In genomic region chr5:121967187-121967586, GRCh38 we compare ENCODE assay signal across 14 cellular contexts. TPM values are rescaled to one million over a fixed set of nuclear protein-coding genes. Genes with fewer than 3 reads are reported as not detected.
DNase-seq lines count a peak whose midpoint lies in the region; ATAC-seq, FAIRE-seq and TF ChIP-seq lines count a peak whose summit lies in the region.
"Had no signal": no experiment of that assay in that cellular context is flagged by ENCODE, and none has a peak within 500 bp of the region (broad histone marks: within the 10 kb centered on the region; RNA-seq: fewer than 3 reads in every experiment).

No MANE protein-coding gene starts in this region.

- H2AFZ ChIP-seq in astrocyte (ENCODE audit: low read depth, low read length): no peak overlapping the region

- intact Hi-C loops in A673 (cut with micrococcal nuclease; ENCODE audit: unreplicated experiment) (loop anchor here (1.0 to 10.0 kb wide), 3 partner anchors 134 to 438 kb away; no protein-coding TSS in a partner anchor), gastrocnemius medialis (cut with DNase I; ENCODE audit: low total_unique reads) (loop anchor here (5.0 kb wide), 1 partner anchor 110 kb away; the partner anchor contains the start of gene LOX)

- H3K27me3 ChIP-seq in A673 (replicated peaks; ENCODE audit: insufficient read depth, low read depth, low read length, poor library complexity) (no peaks in the 10 kb centered on the region), astrocyte (ENCODE audit: insufficient read depth, low read length) (no peaks in the 10 kb centered on the region), gastrocnemius medialis (no peaks in the 10 kb centered on the region)
- H3K27me3 ChIP-seq: left lung, stomach had no signal

- H3K9me3 Mint-ChIP-seq in astrocyte (ENCODE audit: unreplicated experiment): peaks cover 1% of the 10 kb centered on the region

- peak; percentile 38 for DNase-seq in A673 (ENCODE audit: low spot score)
- peak; percentile 56 for DNase-seq in HCEC 1CT
- no peak for DNase-seq in astrocyte (ENCODE audit: low read depth)
- DNase-seq in gastrocnemius medialis: no peak
- DNase-seq: activated CD4-positive, alpha-beta memory T cell treated with anti-CD3 and anti-CD28 coated beads for 36 hours; Calu3; cerebellar nuclear complex; stomach had no signal

- TF ChIP-seq CTCF in A673 (conservative IDR thresholded peaks at IDR 0.05; ENCODE audit: low read depth, low read length): peak; percentile 59
- peak; percentile 32 for TF ChIP-seq CTCF in astrocyte (IDR thresholded peaks at IDR 0.05; ENCODE audit: insufficient read depth, low read depth, low read length)
- no peak for TF ChIP-seq CTCF in gastrocnemius medialis (IDR thresholded peaks at IDR 0.05 in 4 of 5, conservative IDR thresholded peaks at IDR 0.05 in 1 of 5)

- no peak overlapping the region for H3K4me3 ChIP-seq in A673 (ENCODE audit: low read depth, low read length, poor library complexity, severe bottlenecking)
- no peak overlapping the region for H3K4me3 ChIP-seq in astrocyte (ENCODE audit: insufficient read depth, low read depth, low read length)
- no peak overlapping the region for H3K4me3 ChIP-seq in gastrocnemius medialis
- H3K4me3 ChIP-seq: left lung, skin epidermis, stomach had no signal

- H3K27ac ChIP-seq in A673 (ENCODE audit: low read depth, low read length, poor library complexity, severe bottlenecking) (no peak overlapping the region), astrocyte (ENCODE audit: low read depth, low read length) (peak overlapping the region; percentile 22), gastrocnemius medialis (no peak overlapping the region)
- H3K27ac ChIP-seq: left lung, skin epidermis, stomach had no signal

- in situ Hi-C loops in gastrocnemius medialis (cut with MboI; ENCODE audit: low sequenced_read_pairs in 4 of 4): no loop called here

- H3K4me2 ChIP-seq in astrocyte (ENCODE audit: low read length): no peak overlapping the region

- H3K27me3 Mint-ChIP-seq in astrocyte (ENCODE audit: low read depth, unreplicated experiment): no peaks in the 10 kb centered on the region
- H3K27me3 Mint-ChIP-seq: activated CD4-positive, alpha-beta memory T cell treated with anti-CD3 and anti-CD28 coated beads for 36 hours had no signal

- no peak for TF ChIP-seq POLR2A in gastrocnemius medialis (IDR thresholded peaks at IDR 0.05)

- BruUV-seq in A673 (replicated peaks; lab: Mats Ljungman, UMichigan): no TSS peak

- CTCF ChIA-PET in A673 (lab: Charles Lee): no interaction called here

- no peaks in the 10 kb centered on the region for H3K36me3 ChIP-seq in A673 (ENCODE audit: insufficient read depth, low read length, poor library complexity, severe bottlenecking)
- no peaks in the 10 kb centered on the region for H3K36me3 ChIP-seq in astrocyte (ENCODE audit: insufficient read depth, low read length)
- no peaks in the 10 kb centered on the region for H3K36me3 ChIP-seq in gastrocnemius medialis
- H3K36me3 ChIP-seq: left lung, stomach had no signal

- ATAC-seq in GM19023 (IDR thresholded peaks at IDR 0.05; ENCODE audit: unreplicated experiment) (no peak), HG03108 (IDR thresholded peaks at IDR 0.05; ENCODE audit: unreplicated experiment) (no peak), gastrocnemius medialis (no peak), HG03521 (IDR thresholded peaks at IDR 0.05; ENCODE audit: unreplicated experiment) (no peak)
- ATAC-seq: left lung had no signal

- H3K4me1 Mint-ChIP-seq in astrocyte (ENCODE audit: low read depth, unreplicated experiment): peaks cover 29% of the 10 kb centered on the region

- H3K9me3 ChIP-seq in A673 (ENCODE audit: low read depth, low read length, poor library complexity, severe bottlenecking) (no peaks in the 10 kb centered on the region), astrocyte (ENCODE audit: insufficient read depth, low read depth, low read length) (no peaks in the 10 kb centered on the region), gastrocnemius medialis (no peaks in the 10 kb centered on the region)
- H3K9me3 ChIP-seq: left lung, stomach had no signal

- H3K9ac ChIP-seq in astrocyte (ENCODE audit: low read length): peak overlapping the region; percentile 49

- POLR2A ChIA-PET in A673 (lab: Charles Lee; ENCODE audit: low non-redundant PET): no interaction called here

- H3K4me3 Mint-ChIP-seq in astrocyte (ENCODE audit: unreplicated experiment): no peak overlapping the region
- H3K4me3 Mint-ChIP-seq: activated CD4-positive, alpha-beta memory T cell treated with anti-CD3 and anti-CD28 coated beads for 36 hours had no signal

- peak overlapping the region; percentile 55 for H3K27ac Mint-ChIP-seq in astrocyte (ENCODE audit: unreplicated experiment)
- H3K27ac Mint-ChIP-seq: activated CD4-positive, alpha-beta memory T cell treated with anti-CD3 and anti-CD28 coated beads for 36 hours had no signal

- H3K79me2 ChIP-seq in astrocyte (ENCODE audit: insufficient read depth, low read length): peaks cover 93% of the 10 kb centered on the region

- peaks cover 2% of the 10 kb centered on the region for H3K36me3 Mint-ChIP-seq in astrocyte (ENCODE audit: low read depth, unreplicated experiment)

- H3K4me1 ChIP-seq in A673 (ENCODE audit: insufficient read depth, low read length, poor library complexity, severe bottlenecking) (peaks cover 40% of the 10 kb centered on the region), astrocyte (ENCODE audit: insufficient read depth, low read length) (peaks cover 34% of the 10 kb centered on the region), gastrocnemius medialis (peaks cover 33 to 34% of the 10 kb centered on the region in 2 donors)

- no peaks in the 10 kb centered on the region for H4K20me1 ChIP-seq in astrocyte (ENCODE audit: insufficient read depth, low read length)

- FAIRE-seq in astrocyte (lab: Jason Lieb, UNC) (no peak), islet of Langerhans (lab: Jason Lieb, UNC) (peak; percentile 95)

RNA-seq across cellular contexts. Expression of gene SRFBP1, which starts 5.4 kb away (rescaled TPM):
- total RNA-seq in A673 (2021): 16.3 and 22.0 TPM in 2 replicates
- 15.4 and 17.0 TPM in 2 replicates for total RNA-seq in astrocyte
- 10 to 100 TPM in 1 of 4 donors, 1 to 10 TPM in 3; 5.9 to 17.4 (median 8.2) TPM for total RNA-seq in gastrocnemius medialis

Comparison
In these comparisons a context has a peak if more than half of its experiments do, and no peak if none do; other contexts are left out.
1. DNase-seq: peak in A673 (single experiment) and HCEC 1CT (single experiment); none in astrocyte (single experiment) and gastrocnemius medialis (0 of 2).
2. CTCF ChIP-seq: peak in A673 (single experiment) and astrocyte (single experiment); none in gastrocnemius medialis (0 of 5).